In the genomic region with DNA sequence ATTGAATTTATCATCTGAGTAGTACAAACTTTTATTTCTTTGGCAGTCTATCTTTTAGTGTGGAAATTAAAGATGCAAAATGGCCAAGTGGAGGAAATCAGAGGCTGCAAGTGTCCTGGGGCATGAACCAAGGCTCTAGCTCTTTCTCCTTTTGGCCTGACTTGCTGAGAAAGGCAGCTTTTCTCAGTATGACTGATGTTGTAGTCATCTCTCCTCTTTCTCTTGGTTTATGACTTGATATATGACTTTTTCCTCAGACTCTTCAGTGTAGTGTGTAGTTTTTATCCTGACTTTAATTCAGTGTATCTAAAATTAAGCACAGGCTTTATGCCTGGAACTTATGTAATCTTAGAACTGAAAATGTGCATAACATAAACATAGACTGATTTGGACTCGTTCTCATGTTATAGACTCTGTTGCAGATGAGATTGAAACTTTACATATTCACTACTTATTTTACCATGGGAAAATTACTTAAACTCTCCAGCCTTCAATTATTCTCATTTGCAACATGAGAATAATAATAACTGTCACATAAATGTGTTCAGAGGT, we compare ENCODE assay signal across 14 cellular contexts.
DNase-seq lines count a peak whose midpoint lies in the region; ATAC-seq and TF ChIP-seq lines count a peak whose summit lies in the region.
"Had no signal": no experiment of that assay in that cellular context is flagged by ENCODE, and none has a peak within 500 bp of the region (broad histone marks: within the 10 kb centered on the region; RNA-seq: fewer than 3 reads in every experiment).

No MANE protein-coding gene starts in this region.

- ATAC-seq in HG03521 (IDR thresholded peaks at IDR 0.05; ENCODE audit: unreplicated experiment), result no peak
- no peak for ATAC-seq in GM21717 (IDR thresholded peaks at IDR 0.05; ENCODE audit: unreplicated experiment)
- ATAC-seq: HepG2 had no signal

- H3K79me2 ChIP-seq in Karpas-422 (ENCODE audit: low read length), result no peaks in the 10 kb centered on the region

- H3K4me3 ChIP-seq in Karpas-422 (ENCODE audit: low read length), result no peak overlapping the region
- no peak overlapping the region for H3K4me3 ChIP-seq in epithelial cell of esophagus (ENCODE audit: low read length)
- H3K4me3 ChIP-seq: BLaER1 had no signal

- H3K4me1 ChIP-seq in Karpas-422 (ENCODE audit: low read length), result no peaks in the 10 kb centered on the region
- H3K4me1 ChIP-seq: BLaER1 had no signal

- H2AFZ ChIP-seq in Karpas-422 (ENCODE audit: low read length), result peak overlapping the region; percentile 60; the same call in 1 of the 2 replicates

- no peak for TF ChIP-seq CTCF in epithelial cell of esophagus (IDR thresholded peaks at IDR 0.05; ENCODE audit: insufficient read depth, low read depth, low read length, missing control alignments)

- H3K36me3 ChIP-seq in Karpas-422 (ENCODE audit: insufficient read depth, low read length), result no peaks in the 10 kb centered on the region
- H3K36me3 ChIP-seq: BLaER1 had no signal

- DNase-seq in ELR (ENCODE audit: low read depth) (peak; percentile 51), Karpas-422 (no peak), epithelial cell of esophagus (ENCODE audit: low read depth) (peak; percentile 11), renal cortical epithelial cell (ENCODE audit: low read depth) (peak; percentile 4), dedifferentiated amniotic fluid mesenchymal stem cell (ENCODE audit: extremely low spot score) (no peak), HK-2 (ENCODE audit: unreplicated experiment) (no peak)
- DNase-seq: 8988T, AML-193, Calu3, DMS79 had no signal

- H3K4me2 ChIP-seq in Karpas-422 (ENCODE audit: low read depth, low read length, poor library complexity, severe bottlenecking), result no peak overlapping the region
- H3K4me2 ChIP-seq: BLaER1 had no signal

- H3K9ac ChIP-seq in Karpas-422 (ENCODE audit: low read length), result no peak overlapping the region
- H3K9ac ChIP-seq: BLaER1 had no signal

- H3K27me3 ChIP-seq in Karpas-422 (ENCODE audit: low read length), result no peaks in the 10 kb centered on the region
- H3K27me3 ChIP-seq: BLaER1 had no signal

- no peaks in the 10 kb centered on the region for H3K9me3 ChIP-seq in Karpas-422 (ENCODE audit: low read length)
- H3K9me3 ChIP-seq: BLaER1 had no signal

- no peak overlapping the region for H3K27ac ChIP-seq in Karpas-422 (ENCODE audit: low read length)
- H3K27ac ChIP-seq: BLaER1 had no signal

- no peaks in the 10 kb centered on the region for H3K9me2 ChIP-seq in Karpas-422 (replicated peaks; ENCODE audit: insufficient read depth, low read length)

- no peaks in the 10 kb centered on the region for H4K20me1 ChIP-seq in Karpas-422 (ENCODE audit: insufficient read depth, low read depth, low read length)
- H4K20me1 ChIP-seq: BLaER1 had no signal

Comparison
In these comparisons a context has a peak if more than half of its experiments do, and no peak if none do; other contexts are left out.
1. DNase-seq: peak in ELR (single experiment), epithelial cell of esophagus (single experiment) and renal cortical epithelial cell (single experiment); none in Karpas-422 (single experiment), dedifferentiated amniotic fluid mesenchymal stem cell (single experiment) and HK-2 (single experiment).